ENCODE assay signal across 1 cellular context in the genomic region with DNA sequence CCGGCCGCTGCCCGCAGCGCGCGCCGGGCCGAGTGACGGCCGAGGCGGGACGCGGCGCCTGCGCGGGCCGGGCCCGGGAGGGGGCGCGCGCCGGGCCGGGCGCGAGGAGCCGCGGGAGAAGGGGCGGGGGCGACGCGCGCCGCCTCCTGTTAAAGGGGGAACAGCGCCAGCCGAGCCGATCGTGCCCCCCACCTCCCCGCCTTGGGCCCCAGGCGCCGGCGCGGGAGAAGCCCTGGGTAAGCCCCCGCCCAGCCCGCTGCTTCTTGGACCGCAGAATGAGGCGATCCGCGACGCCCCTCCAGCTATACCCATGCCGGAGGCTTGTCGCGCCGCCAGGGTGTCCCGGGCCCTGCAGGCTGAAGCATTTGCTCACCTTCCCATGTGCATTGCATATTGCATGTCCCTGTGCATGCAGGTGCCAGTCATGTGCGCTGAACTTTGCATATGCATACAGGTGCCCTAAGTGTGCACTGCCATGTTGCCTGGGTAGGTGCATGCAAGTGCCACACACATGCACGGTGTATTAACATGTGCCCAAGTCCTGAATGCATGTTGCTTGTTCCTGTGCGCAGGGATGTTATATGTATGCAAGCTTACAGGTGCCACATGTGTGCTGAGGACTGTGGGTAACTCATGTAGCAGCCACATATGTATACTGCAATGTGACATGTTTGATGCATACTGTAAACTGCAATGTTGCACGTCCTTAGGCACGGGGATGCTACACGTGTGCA.
TF ChIP-seq lines count a peak whose summit lies in the region.

A gene with protein sequence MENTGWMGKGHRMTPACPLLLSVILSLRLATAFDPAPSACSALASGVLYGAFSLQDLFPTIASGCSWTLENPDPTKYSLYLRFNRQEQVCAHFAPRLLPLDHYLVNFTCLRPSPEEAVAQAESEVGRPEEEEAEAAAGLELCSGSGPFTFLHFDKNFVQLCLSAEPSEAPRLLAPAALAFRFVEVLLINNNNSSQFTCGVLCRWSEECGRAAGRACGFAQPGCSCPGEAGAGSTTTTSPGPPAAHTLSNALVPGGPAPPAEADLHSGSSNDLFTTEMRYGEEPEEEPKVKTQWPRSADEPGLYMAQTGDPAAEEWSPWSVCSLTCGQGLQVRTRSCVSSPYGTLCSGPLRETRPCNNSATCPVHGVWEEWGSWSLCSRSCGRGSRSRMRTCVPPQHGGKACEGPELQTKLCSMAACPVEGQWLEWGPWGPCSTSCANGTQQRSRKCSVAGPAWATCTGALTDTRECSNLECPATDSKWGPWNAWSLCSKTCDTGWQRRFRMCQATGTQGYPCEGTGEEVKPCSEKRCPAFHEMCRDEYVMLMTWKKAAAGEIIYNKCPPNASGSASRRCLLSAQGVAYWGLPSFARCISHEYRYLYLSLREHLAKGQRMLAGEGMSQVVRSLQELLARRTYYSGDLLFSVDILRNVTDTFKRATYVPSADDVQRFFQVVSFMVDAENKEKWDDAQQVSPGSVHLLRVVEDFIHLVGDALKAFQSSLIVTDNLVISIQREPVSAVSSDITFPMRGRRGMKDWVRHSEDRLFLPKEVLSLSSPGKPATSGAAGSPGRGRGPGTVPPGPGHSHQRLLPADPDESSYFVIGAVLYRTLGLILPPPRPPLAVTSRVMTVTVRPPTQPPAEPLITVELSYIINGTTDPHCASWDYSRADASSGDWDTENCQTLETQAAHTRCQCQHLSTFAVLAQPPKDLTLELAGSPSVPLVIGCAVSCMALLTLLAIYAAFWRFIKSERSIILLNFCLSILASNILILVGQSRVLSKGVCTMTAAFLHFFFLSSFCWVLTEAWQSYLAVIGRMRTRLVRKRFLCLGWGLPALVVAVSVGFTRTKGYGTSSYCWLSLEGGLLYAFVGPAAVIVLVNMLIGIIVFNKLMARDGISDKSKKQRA (N-terminal part only) (minus strand): TSS at position 34 of the 734 bp plus-strand sequence. CDS start 7,119 bp downstream, outside the sequence.

TF ChIP-seq in SK-N-SH treated with all-trans-retinoic acid at 6 μM for 48 hours, 23 proteins besides CTCF, POLR2A, EP300 and RAD21 (continued from another document):
- TF ChIP-seq, protein P1, sequence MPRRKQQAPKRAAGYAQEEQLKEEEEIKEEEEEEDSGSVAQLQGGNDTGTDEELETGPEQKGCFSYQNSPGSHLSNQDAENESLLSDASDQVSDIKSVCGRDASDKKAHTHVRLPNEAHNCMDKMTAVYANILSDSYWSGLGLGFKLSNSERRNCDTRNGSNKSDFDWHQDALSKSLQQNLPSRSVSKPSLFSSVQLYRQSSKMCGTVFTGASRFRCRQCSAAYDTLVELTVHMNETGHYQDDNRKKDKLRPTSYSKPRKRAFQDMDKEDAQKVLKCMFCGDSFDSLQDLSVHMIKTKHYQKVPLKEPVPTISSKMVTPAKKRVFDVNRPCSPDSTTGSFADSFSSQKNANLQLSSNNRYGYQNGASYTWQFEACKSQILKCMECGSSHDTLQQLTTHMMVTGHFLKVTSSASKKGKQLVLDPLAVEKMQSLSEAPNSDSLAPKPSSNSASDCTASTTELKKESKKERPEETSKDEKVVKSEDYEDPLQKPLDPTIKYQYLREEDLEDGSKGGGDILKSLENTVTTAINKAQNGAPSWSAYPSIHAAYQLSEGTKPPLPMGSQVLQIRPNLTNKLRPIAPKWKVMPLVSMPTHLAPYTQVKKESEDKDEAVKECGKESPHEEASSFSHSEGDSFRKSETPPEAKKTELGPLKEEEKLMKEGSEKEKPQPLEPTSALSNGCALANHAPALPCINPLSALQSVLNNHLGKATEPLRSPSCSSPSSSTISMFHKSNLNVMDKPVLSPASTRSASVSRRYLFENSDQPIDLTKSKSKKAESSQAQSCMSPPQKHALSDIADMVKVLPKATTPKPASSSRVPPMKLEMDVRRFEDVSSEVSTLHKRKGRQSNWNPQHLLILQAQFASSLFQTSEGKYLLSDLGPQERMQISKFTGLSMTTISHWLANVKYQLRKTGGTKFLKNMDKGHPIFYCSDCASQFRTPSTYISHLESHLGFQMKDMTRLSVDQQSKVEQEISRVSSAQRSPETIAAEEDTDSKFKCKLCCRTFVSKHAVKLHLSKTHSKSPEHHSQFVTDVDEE (CRISPR knock-in tag; IDR thresholded peaks at IDR 0.05), result no peak
- TF ChIP-seq ZNF565 (CRISPR knock-in tag; conservative IDR thresholded peaks at IDR 0.05; ENCODE audit: low read depth) (no peak), ZFP30 (CRISPR knock-in tag; IDR thresholded peaks at IDR 0.05) (no peak), RARB (CRISPR knock-in tag; IDR thresholded peaks at IDR 0.05) (no peak), ZNF70 (CRISPR knock-in tag; IDR thresholded peaks at IDR 0.05) (no peak)
